Comparison of ENCODE assay signal across 12 cellular contexts in the genomic region with DNA sequence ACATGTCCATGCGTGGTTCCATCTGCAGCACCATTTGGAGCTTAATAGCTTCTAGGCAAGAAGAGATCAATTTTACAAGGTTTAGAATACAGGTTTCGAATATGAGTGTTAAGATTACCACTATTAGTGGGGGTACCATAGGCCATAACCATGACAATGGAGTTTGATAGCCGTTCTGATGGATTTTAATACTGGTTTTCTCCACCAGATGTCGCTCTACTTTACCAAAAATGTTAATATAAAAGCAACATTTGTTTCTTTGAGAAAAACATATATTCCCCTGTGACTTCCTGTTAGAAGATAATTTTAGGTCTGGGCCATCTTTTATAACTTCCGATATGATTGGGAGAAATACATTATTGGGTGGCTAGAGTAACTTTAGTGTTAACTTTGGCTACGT.
A peak's percentile ranks its signal among the peaks of the same experiment; 100 is the strongest.
DNase-seq lines count a peak whose midpoint lies in the region; ATAC-seq and TF ChIP-seq lines count a peak whose summit lies in the region.
"Had no signal": no experiment of that assay in that cellular context is flagged by ENCODE, and none has a peak within 500 bp of the region (broad histone marks: within the 10 kb centered on the region; RNA-seq: fewer than 3 reads in every experiment).

No MANE protein-coding gene starts in this region.

- H3K4me3 Mint-ChIP-seq in activated CD8-positive, alpha-beta T cell treated with anti-CD3 and anti-CD28 coated beads for 36 hours: no peak overlapping the region
- no peak overlapping the region for H3K4me3 Mint-ChIP-seq in activated CD8-positive, alpha-beta T cell treated with anti-CD3 and anti-CD28 coated beads, Interleukin-2, amount 10 ng/mL, durations not matched to agents 7 days and 5 days
- no peak overlapping the region for H3K4me3 Mint-ChIP-seq in activated naive CD4-positive, alpha-beta T cell treated with anti-CD3 and anti-CD28 coated beads, Interleukin-2, amount 10 ng/mL, durations not matched to agents 7 days and 5 days

- CTCF ChIA-PET in activated CD8-positive, alpha-beta T cell treated with anti-CD3 and anti-CD28 coated beads for 36 hours (lab: Charles Lee): no interaction called here
- CTCF ChIA-PET in activated CD8-positive, alpha-beta T cell treated with anti-CD3 and anti-CD28 coated beads, Interleukin-2, amount 10 ng/mL, durations not matched to agents 7 days and 5 days (lab: Charles Lee): no interaction called here
- CTCF ChIA-PET in activated naive CD4-positive, alpha-beta T cell treated with anti-CD3 and anti-CD28 coated beads, Interleukin-2, amount 10 ng/mL, durations not matched to agents 7 days and 5 days (lab: Charles Lee): no interaction called here

- no peak overlapping the region for H3K4me2 ChIP-seq in smooth muscle cell

- H3K27ac ChIP-seq in dorsolateral prefrontal cortex (no peak overlapping the region), smooth muscle cell (ENCODE audit: low read depth) (no peak overlapping the region), gastrocnemius medialis (no peak overlapping the region)
- H3K27ac ChIP-seq: cardiac muscle cell, ovary, vagina had no signal

- no peaks in the 10 kb centered on the region for H3K27me3 Mint-ChIP-seq in activated CD8-positive, alpha-beta T cell treated with anti-CD3 and anti-CD28 coated beads for 36 hours
- H3K27me3 Mint-ChIP-seq in activated CD8-positive, alpha-beta T cell treated with anti-CD3 and anti-CD28 coated beads, Interleukin-2, amount 10 ng/mL, durations not matched to agents 7 days and 5 days (ENCODE audit: low read depth): no peaks in the 10 kb centered on the region
- H3K27me3 Mint-ChIP-seq in activated naive CD4-positive, alpha-beta T cell treated with anti-CD3 and anti-CD28 coated beads, Interleukin-2, amount 10 ng/mL, durations not matched to agents 7 days and 5 days: no peaks in the 10 kb centered on the region

- H3K4me1 Mint-ChIP-seq in activated CD8-positive, alpha-beta T cell treated with anti-CD3 and anti-CD28 coated beads for 36 hours (ENCODE audit: low read depth): no peaks in the 10 kb centered on the region
- H3K4me1 Mint-ChIP-seq in activated CD8-positive, alpha-beta T cell treated with anti-CD3 and anti-CD28 coated beads, Interleukin-2, amount 10 ng/mL, durations not matched to agents 7 days and 5 days (ENCODE audit: low read depth): no peaks in the 10 kb centered on the region
- no peaks in the 10 kb centered on the region for H3K4me1 Mint-ChIP-seq in activated naive CD4-positive, alpha-beta T cell treated with anti-CD3 and anti-CD28 coated beads, Interleukin-2, amount 10 ng/mL, durations not matched to agents 7 days and 5 days

- POLR2A ChIA-PET in activated CD8-positive, alpha-beta T cell treated with anti-CD3 and anti-CD28 coated beads for 36 hours (lab: Charles Lee): no interaction called here
- POLR2A ChIA-PET in activated CD8-positive, alpha-beta T cell treated with anti-CD3 and anti-CD28 coated beads, Interleukin-2, amount 10 ng/mL, durations not matched to agents 7 days and 5 days (lab: Charles Lee): no interaction called here

- no peaks in the 10 kb centered on the region for H3F3A ChIP-seq in smooth muscle cell (ENCODE audit: low read depth)

- H3K36me3 Mint-ChIP-seq in activated CD8-positive, alpha-beta T cell treated with anti-CD3 and anti-CD28 coated beads for 36 hours (ENCODE audit: low read depth): no peaks in the 10 kb centered on the region
- no peaks in the 10 kb centered on the region for H3K36me3 Mint-ChIP-seq in activated CD8-positive, alpha-beta T cell treated with anti-CD3 and anti-CD28 coated beads, Interleukin-2, amount 10 ng/mL, durations not matched to agents 7 days and 5 days (ENCODE audit: low read depth)
- H3K36me3 Mint-ChIP-seq in activated naive CD4-positive, alpha-beta T cell treated with anti-CD3 and anti-CD28 coated beads, Interleukin-2, amount 10 ng/mL, durations not matched to agents 7 days and 5 days: no peaks in the 10 kb centered on the region

- H3K4me3 ChIP-seq in dorsolateral prefrontal cortex: no peak overlapping the region
- H3K4me3 ChIP-seq in smooth muscle cell: no peak overlapping the region
- no peak overlapping the region for H3K4me3 ChIP-seq in gastrocnemius medialis
- H3K4me3 ChIP-seq: cardiac muscle cell, ovary, vagina had no signal

- H2AFZ ChIP-seq in smooth muscle cell (ENCODE audit: low read depth): no peak overlapping the region

- H3K9me3 Mint-ChIP-seq in activated CD8-positive, alpha-beta T cell treated with anti-CD3 and anti-CD28 coated beads for 36 hours: no peaks in the 10 kb centered on the region
- no peaks in the 10 kb centered on the region for H3K9me3 Mint-ChIP-seq in activated CD8-positive, alpha-beta T cell treated with anti-CD3 and anti-CD28 coated beads, Interleukin-2, amount 10 ng/mL, durations not matched to agents 7 days and 5 days (ENCODE audit: insufficient read depth)
- no peaks in the 10 kb centered on the region for H3K9me3 Mint-ChIP-seq in activated naive CD4-positive, alpha-beta T cell treated with anti-CD3 and anti-CD28 coated beads, Interleukin-2, amount 10 ng/mL, durations not matched to agents 7 days and 5 days

- no peak overlapping the region for H3K27ac Mint-ChIP-seq in activated CD8-positive, alpha-beta T cell treated with anti-CD3 and anti-CD28 coated beads for 36 hours
- no peak overlapping the region for H3K27ac Mint-ChIP-seq in activated CD8-positive, alpha-beta T cell treated with anti-CD3 and anti-CD28 coated beads, Interleukin-2, amount 10 ng/mL, durations not matched to agents 7 days and 5 days
- H3K27ac Mint-ChIP-seq in activated naive CD4-positive, alpha-beta T cell treated with anti-CD3 and anti-CD28 coated beads, Interleukin-2, amount 10 ng/mL, durations not matched to agents 7 days and 5 days: no peak overlapping the region

- H3K4me1 ChIP-seq in smooth muscle cell (ENCODE audit: low read depth) (no peaks in the 10 kb centered on the region), gastrocnemius medialis (no peaks in the 10 kb centered on the region)
- H3K4me1 ChIP-seq: vagina had no signal

- ATAC-seq in activated CD8-positive, alpha-beta T cell treated with anti-CD3 and anti-CD28 coated beads for 36 hours: no peak
- ATAC-seq in activated CD8-positive, alpha-beta T cell treated with anti-CD3 and anti-CD28 coated beads, Interleukin-2, amount 10 ng/mL, durations not matched to agents 7 days and 5 days: no peak
- ATAC-seq in GM19397 (IDR thresholded peaks at IDR 0.05; ENCODE audit: unreplicated experiment) (no peak), gastrocnemius medialis (no peak)

- in situ Hi-C loops in gastrocnemius medialis (cut with MboI; ENCODE audit: low sequenced_read_pairs in 4 of 4): no loop called here

- 62% methylated on average over 6 of the region's 6 CpGs for WGBS in smooth muscle cell (ENCODE audit: low lambda C conversion rate)

- TF ChIP-seq POLR2A in gastrocnemius medialis (IDR thresholded peaks at IDR 0.05): no peak

- H3K9me3 ChIP-seq in smooth muscle cell (replicated peaks; ENCODE audit: low read depth) (no peaks in the 10 kb centered on the region), gastrocnemius medialis (no peaks in the 10 kb centered on the region)
- H3K9me3 ChIP-seq: ovary, vagina had no signal

- intact Hi-C loops in activated CD8-positive, alpha-beta T cell treated with anti-CD3 and anti-CD28 coated beads for 36 hours (cut with micrococcal nuclease): no loop called here
- intact Hi-C loops in dorsolateral prefrontal cortex (cut with DNase I): no loop called here
- intact Hi-C loops in gastrocnemius medialis (cut with DNase I; ENCODE audit: low total_unique reads): no loop called here

- H3K79me2 ChIP-seq in smooth muscle cell (ENCODE audit: low read depth): no peaks in the 10 kb centered on the region

- no peaks in the 10 kb centered on the region for H3K36me3 ChIP-seq in smooth muscle cell (ENCODE audit: low read depth)
- no peaks in the 10 kb centered on the region for H3K36me3 ChIP-seq in gastrocnemius medialis
- H3K36me3 ChIP-seq: cardiac muscle cell, ovary, vagina had no signal

- no peak overlapping the region for H3K9ac ChIP-seq in smooth muscle cell (ENCODE audit: low read depth)

- no peak for DNase-seq in activated CD8-positive, alpha-beta T cell treated with anti-CD3 and anti-CD28 coated beads for 36 hours
- DNase-seq in activated CD8-positive, alpha-beta T cell treated with anti-CD3 and anti-CD28 coated beads, Interleukin-2, amount 10 ng/mL, durations not matched to agents 7 days and 5 days: no peak
- DNase-seq in NCI-H748 treated with DMSO at 0.1 percent for 48 hours (lab: John Stamatoyannopoulos, UW) (peak; percentile 0), dorsolateral prefrontal cortex (no peak), smooth muscle cell (lab: John Stamatoyannopoulos, UW; ENCODE audit: unreplicated experiment) (no peak), gastrocnemius medialis (no peak)
- DNase-seq in activated naive CD4-positive, alpha-beta T cell treated with anti-CD3 and anti-CD28 coated beads, Interleukin-2, amount 10 ng/mL, durations not matched to agents 7 days and 5 days: no peak
- DNase-seq: activated CD4-positive, alpha-beta T cell treated with anti-CD3 and anti-CD28 coated beads, Interleukin-2, amount 50 U/mL, for 48 hours; ovary had no signal

- H3K27me3 ChIP-seq in dorsolateral prefrontal cortex (peaks cover 0 to 48% (median 13%) of the 10 kb centered on the region in 45 donors), smooth muscle cell (ENCODE audit: low read depth) (no peaks in the 10 kb centered on the region), gastrocnemius medialis (no peaks in the 10 kb centered on the region)
- H3K27me3 ChIP-seq: cardiac muscle cell, ovary, vagina had no signal

- no peaks in the 10 kb centered on the region for H4K20me1 ChIP-seq in smooth muscle cell (ENCODE audit: low read depth)

- TF ChIP-seq CTCF in activated CD8-positive, alpha-beta T cell treated with anti-CD3 and anti-CD28 coated beads for 36 hours (IDR thresholded peaks at IDR 0.05): peak; percentile 38
- TF ChIP-seq CTCF in dorsolateral prefrontal cortex (IDR thresholded peaks at IDR 0.05 in 54 of 56, conservative IDR thresholded peaks at IDR 0.05 in 2 of 56; ENCODE audit: low read depth in 1 of 56, partially characterized antibody in 56 of 56) (peak in 47 of 56 donors; percentile 7 to 54 (median 39)), smooth muscle cell (IDR thresholded peaks at IDR 0.05; ENCODE audit: borderline replicate concordance, insufficient read depth, poor library complexity, severe bottlenecking) (peak; percentile 42), gastrocnemius medialis (IDR thresholded peaks at IDR 0.05 in 4 of 5, conservative IDR thresholded peaks at IDR 0.05 in 1 of 5) (peak in 1 of 5 experiments; percentile 41)
